9 cellular contexts compared by ENCODE assay signal in genomic region chr3:17749705-17750293, GRCh38. TPM values are rescaled to one million over a fixed set of nuclear protein-coding genes. Genes with fewer than 3 reads are reported as not detected.
DNase-seq lines count a peak whose midpoint lies in the region; ATAC-seq, FAIRE-seq and TF ChIP-seq lines count a peak whose summit lies in the region.
"Had no signal": no experiment of that assay in that cellular context is flagged by ENCODE, and none has a peak within 500 bp of the region (broad histone marks: within the 10 kb centered on the region; RNA-seq: fewer than 3 reads in every experiment).

No MANE protein-coding gene starts in this region.

- 58 to 64% methylated on average over 3 of the region's 3 CpGs for WGBS in gastroesophageal sphincter (ENCODE audit: low coverage in 1 of 2), 2 donors

- H3K9me2 ChIP-seq in Loucy (replicated peaks; ENCODE audit: low read depth, low read length): no peaks in the 10 kb centered on the region

- H3F3A ChIP-seq in Loucy (ENCODE audit: low read depth): no peaks in the 10 kb centered on the region; the same call in 1 of the 2 replicates

- H3K9me1 ChIP-seq in keratinocyte (ENCODE audit: control insufficient read depth, extremely low read depth, insufficient read depth, low read length): no peaks in the 10 kb centered on the region

- H2AFZ ChIP-seq in DND-41 (ENCODE audit: low read depth, low read length) (peak overlapping the region; percentile 21), Loucy (ENCODE audit: low read length) (0 out of 2 replicates have a peak overlapping the region, but pooled peaks have one; percentile 5), keratinocyte (ENCODE audit: control insufficient read depth, low read length) (peak overlapping the region; percentile 81)

- peak; percentile 59; the same call in 2 of the 3 replicates for ATAC-seq in DND-41 (ENCODE audit: insufficient read depth, low read depth)
- peak; percentile 37 for ATAC-seq in GM21447 (IDR thresholded peaks at IDR 0.05; ENCODE audit: unreplicated experiment)
- ATAC-seq in gastroesophageal sphincter: no peak

- no peaks in the 10 kb centered on the region for H3K36me3 ChIP-seq in DND-41 (ENCODE audit: insufficient read depth, low read length)
- no peaks in the 10 kb centered on the region for H3K36me3 ChIP-seq in Loucy (ENCODE audit: insufficient read depth, low read length)
- H3K36me3 ChIP-seq in keratinocyte (ENCODE audit: control insufficient read depth in 2 of 2, extremely low read depth in 1 of 2, insufficient read depth in 2 of 2, low read length in 2 of 2): no peaks in the 10 kb centered on the region
- no peaks in the 10 kb centered on the region for H3K36me3 ChIP-seq in uterus
- H3K36me3 ChIP-seq in gastroesophageal sphincter: no peaks in the 10 kb centered on the region

- TF ChIP-seq POLR2A in uterus (IDR thresholded peaks at IDR 0.05): no peak
- TF ChIP-seq POLR2A in gastroesophageal sphincter (IDR thresholded peaks at IDR 0.05): no peak

- no peaks in the 10 kb centered on the region for H3K9me3 ChIP-seq in DND-41 (ENCODE audit: insufficient read depth, low read length, severe bottlenecking)
- no peaks in the 10 kb centered on the region for H3K9me3 ChIP-seq in Loucy (ENCODE audit: insufficient read depth, low read depth, low read length)
- H3K9me3 ChIP-seq in keratinocyte (ENCODE audit: control insufficient read depth, low read depth, low read length): no peaks in the 10 kb centered on the region
- no peaks in the 10 kb centered on the region for H3K9me3 ChIP-seq in uterus
- no peaks in the 10 kb centered on the region for H3K9me3 ChIP-seq in gastroesophageal sphincter

- H3K4me1 ChIP-seq in DND-41 (ENCODE audit: insufficient read depth, low read length) (peaks cover 10% of the 10 kb centered on the region), Loucy (ENCODE audit: insufficient read depth, low read length, poor library complexity, severe bottlenecking) (peaks cover 15% of the 10 kb centered on the region), keratinocyte (ENCODE audit: control insufficient read depth, extremely low read depth, insufficient read depth, low read length) (no peaks in the 10 kb centered on the region), uterus (no peaks in the 10 kb centered on the region), gastroesophageal sphincter (no peaks in the 10 kb centered on the region)

- peak overlapping the region; percentile 47 for H3K4me2 ChIP-seq in DND-41 (ENCODE audit: insufficient read depth, low read length)
- peak overlapping the region; percentile 37 for H3K4me2 ChIP-seq in Loucy (ENCODE audit: low read depth, low read length, poor library complexity, severe bottlenecking)
- H3K4me2 ChIP-seq in keratinocyte (ENCODE audit: control insufficient read depth, extremely low read depth, insufficient read depth, low read depth, low read length): peak overlapping the region; percentile 69

- TF ChIP-seq EP300 in gastroesophageal sphincter (IDR thresholded peaks at IDR 0.05): no peak

- no peak for FAIRE-seq in keratinocyte (lab: Jason Lieb, UNC)

- intact Hi-C loops in uterus (cut with DNase I; ENCODE audit: low total_unique reads): no loop called here

- H3K9ac ChIP-seq in DND-41 (ENCODE audit: low read depth, low read length) (no peak overlapping the region), Loucy (ENCODE audit: low read depth, low read length, poor library complexity, severe bottlenecking) (no peak overlapping the region), keratinocyte (ENCODE audit: control insufficient read depth, extremely low read depth, insufficient read depth, low read length) (no peak overlapping the region)

- no peaks in the 10 kb centered on the region for H3K79me2 ChIP-seq in DND-41 (ENCODE audit: insufficient read depth, low read length)
- H3K79me2 ChIP-seq in Loucy (ENCODE audit: insufficient read depth, low read length): no peaks in the 10 kb centered on the region
- H3K79me2 ChIP-seq in keratinocyte (ENCODE audit: control insufficient read depth, insufficient read depth, low read length): no peaks in the 10 kb centered on the region

- H4K20me1 ChIP-seq in DND-41 (ENCODE audit: insufficient read depth, low read length) (no peaks in the 10 kb centered on the region), Loucy (ENCODE audit: insufficient read depth, low read length, poor library complexity, severe bottlenecking) (no peaks in the 10 kb centered on the region), keratinocyte (ENCODE audit: control insufficient read depth, extremely low read depth, insufficient read depth, low read length) (no peaks in the 10 kb centered on the region)

- no peak for TF ChIP-seq CTCF in DND-41 (IDR thresholded peaks at IDR 0.05; ENCODE audit: borderline replicate concordance, extremely low read depth, low read length, poor library complexity, severe bottlenecking)
- TF ChIP-seq CTCF in Loucy (conservative IDR thresholded peaks at IDR 0.05; ENCODE audit: low read length): no peak
- no peak for TF ChIP-seq CTCF in keratinocyte (optimal IDR thresholded peaks at IDR 0.05 in 1 of 3, IDR thresholded peaks at IDR 0.05 in 1 of 3, conservative IDR thresholded peaks at IDR 0.05 in 1 of 3; ENCODE audit: extremely low read depth in 1 of 3, insufficient read depth in 2 of 3, low read length in 3 of 3)
- no peak for TF ChIP-seq CTCF in uterus (IDR thresholded peaks at IDR 0.05)
- TF ChIP-seq CTCF in gastroesophageal sphincter (IDR thresholded peaks at IDR 0.05): no peak

- DNase-seq in DND-41: no peak
- DNase-seq in keratinocyte (ENCODE audit: low read depth, low spot score): no peak
- no peak for DNase-seq in NCI-H2107 (lab: John Stamatoyannopoulos, UW)
- no peak for DNase-seq in uterus
- no peak for DNase-seq in stimulated activated CD4-positive, alpha-beta T cell treated with anti-CD3 and anti-CD28 coated beads, Interleukin-12 subunit alpha, Interleukin-12 subunit beta, amount 100 ng/mL, for 4 hours
- DNase-seq: IMR-90 had no signal

- H3K4me3 ChIP-seq in DND-41 (ENCODE audit: low read depth in 1 of 2, low read length in 2 of 2): peak overlapping the region in 1 of 2 experiments; percentile 22; a peak in 1 of 4 replicates
- H3K4me3 ChIP-seq in Loucy (ENCODE audit: low read length, poor library complexity, severe bottlenecking): peak overlapping the region; percentile 23
- no peak overlapping the region for H3K4me3 ChIP-seq in keratinocyte (ENCODE audit: control insufficient read depth in 2 of 3, extremely low read depth in 1 of 3, insufficient read depth in 2 of 3, low read depth in 1 of 3, low read length in 3 of 3)
- no peak overlapping the region for H3K4me3 ChIP-seq in uterus
- H3K4me3 ChIP-seq in gastroesophageal sphincter: no peak overlapping the region

- dilution Hi-C loops in keratinocyte (cut with MboI; ENCODE audit: extremely low pct_ligation_motif_present, low sequenced_read_pairs): no loop called here

- H3K27me3 ChIP-seq in DND-41 (ENCODE audit: insufficient read depth, low read length, poor library complexity) (no peaks in the 10 kb centered on the region), Loucy (ENCODE audit: insufficient read depth, low read length, poor library complexity, severe bottlenecking) (no peaks in the 10 kb centered on the region), keratinocyte (ENCODE audit: control insufficient read depth, extremely low read depth, insufficient read depth, low read length) (no peaks in the 10 kb centered on the region), uterus (no peaks in the 10 kb centered on the region), gastroesophageal sphincter (no peaks in the 10 kb centered on the region)

- no peak overlapping the region for H3K27ac ChIP-seq in DND-41 (ENCODE audit: low read length)
- no peak overlapping the region for H3K27ac ChIP-seq in keratinocyte (ENCODE audit: control insufficient read depth, insufficient read depth, low read length)
- H3K27ac ChIP-seq in uterus: no peak overlapping the region
- H3K27ac ChIP-seq in gastroesophageal sphincter: no peak overlapping the region

RNA-seq across cellular contexts. Expression of gene TBC1D5, which starts 7.4 kb away (rescaled TPM):
- polyA plus RNA-seq in keratinocyte: 16.5 to 28.8 TPM (median 25.8 TPM) in 3 replicates
- 24.8 TPM for polyA plus RNA-seq in keratinocyte (2011; ENCODE audit: low read depth)
- polyA plus RNA-seq in keratinocyte (2011; cell fraction: cytosol; rRNA removed): 16.9 and 25.9 TPM in 2 replicates
- 22.1 and 22.2 TPM in 2 replicates for polyA plus RNA-seq in keratinocyte (2011; cell fraction: nucleus; rRNA removed)
- polyA plus RNA-seq in keratinocyte (2012; ENCODE audit: low replicate concordance): 10.2 and 24.2 TPM in 2 replicates
- polyA minus RNA-seq in keratinocyte: 27.2 to 50.6 TPM (median 29.0 TPM) in 3 replicates
- polyA minus RNA-seq in keratinocyte (2011; cell fraction: cytosol; rRNA and poly(A)+ RNA removed): 32.8 TPM
- 33.4 and 63.0 TPM in 2 replicates for polyA minus RNA-seq in keratinocyte (2011; cell fraction: nucleus; rRNA and poly(A)+ RNA removed)
- total RNA-seq in uterus: 100 to 1,000 TPM in 1 of 4 donors, 10 to 100 TPM in 3; 34.6 to 189 (median 75.6) TPM
- 10 to 100 TPM; 59.5 to 66.6 (median 61.6) TPM for total RNA-seq in gastroesophageal sphincter

Comparison
In these comparisons a context has a peak if more than half of its experiments do, and no peak if none do; other contexts are left out.
1. H2AFZ ChIP-seq: peak in every context shown above with its lines; median percentile 81 in keratinocyte; 21 in DND-41; 5 in Loucy.